ENCODE assay signal across 19 cellular contexts in genomic region chr9:136626066-136626725, GRCh38. TPM values are rescaled to one million over a fixed set of nuclear protein-coding genes. Genes with fewer than 3 reads are reported as not detected.
DNase-seq lines count a peak whose midpoint lies in the region; ATAC-seq and TF ChIP-seq lines count a peak whose summit lies in the region.
"Had no signal": no experiment of that assay in that cellular context is flagged by ENCODE, and none has a peak within 500 bp of the region (broad histone marks: within the 10 kb centered on the region; RNA-seq: fewer than 3 reads in every experiment).

No MANE protein-coding gene starts in this region.

- H3K27ac ChIP-seq in right atrium auricular region (peak overlapping the region in 1 of 2 donors; percentile 50), esophagus squamous epithelium (peak overlapping the region in 3 of 4 donors; percentile 62 to 90 (median 86)), vagina (peak overlapping the region; percentile 36)

- H3K27ac Mint-ChIP-seq in nephron (peak overlapping the region; percentile 78 to 93 (median 87)), immature natural killer cell (no peak overlapping the region)
- H3K27ac Mint-ChIP-seq: HFFc6 had no signal

- TF ChIP-seq CTCF in right atrium auricular region (IDR thresholded peaks at IDR 0.05): no peak
- TF ChIP-seq CTCF in esophagus squamous epithelium (IDR thresholded peaks at IDR 0.05): no peak
- TF ChIP-seq CTCF in nephron (IDR thresholded peaks at IDR 0.05; ENCODE audit: unreplicated experiment in 3 of 3): no peak
- no peak for TF ChIP-seq CTCF in vagina (IDR thresholded peaks at IDR 0.05)

- H3K4me3 ChIP-seq in right atrium auricular region (no peak overlapping the region), esophagus squamous epithelium (no peak overlapping the region), vagina (no peak overlapping the region)
- H3K4me3 ChIP-seq: skin epidermis had no signal

- peaks cover 19% of the 10 kb centered on the region for H3K4me1 Mint-ChIP-seq in nephron
- H3K4me1 Mint-ChIP-seq in immature natural killer cell: peaks cover 7 to 9% of the 10 kb centered on the region in 2 donors

- peaks cover 12% of the 10 kb centered on the region for H3K27me3 Mint-ChIP-seq in nephron (ENCODE audit: low read depth)
- peaks cover 2 to 6% (median 4%) of the 10 kb centered on the region in 3 donors for H3K27me3 Mint-ChIP-seq in immature natural killer cell (ENCODE audit: low read depth in 3 of 3)

- H3K4me3 Mint-ChIP-seq in nephron (peak overlapping the region in 1 of 3 experiments; percentile 52), immature natural killer cell (no peak overlapping the region)
- H3K4me3 Mint-ChIP-seq: activated T-cell treated with anti-CD3 and anti-CD28 coated beads, Interleukin-2, amount 50 U/mL, for 4 hours; HFFc6 had no signal

- WGBS in esophagus squamous epithelium, 2 donors: no CpG with 5 or more reads among the region's 30 CpGs

- no peaks in the 10 kb centered on the region for H3K36me3 ChIP-seq in right atrium auricular region
- H3K36me3 ChIP-seq in esophagus squamous epithelium: no peaks in the 10 kb centered on the region
- H3K36me3 ChIP-seq in vagina: no peaks in the 10 kb centered on the region

- H3K9me3 ChIP-seq in right atrium auricular region (no peaks in the 10 kb centered on the region), esophagus squamous epithelium (no peaks in the 10 kb centered on the region), vagina (no peaks in the 10 kb centered on the region)
- H3K9me3 ChIP-seq: SK-N-SH had no signal

- intact Hi-C loops in Right ventricle myocardium inferior (cut with DNase I): loop anchor here (5.0 kb wide), 1 partner anchor 84 kb away; no protein-coding TSS in a partner anchor
- intact Hi-C loops in esophagus squamous epithelium (cut with DNase I): loop anchor here (5.0 kb wide), 1 partner anchor 84 kb away; no protein-coding TSS in a partner anchor
- intact Hi-C loops in vagina (cut with DNase I): no loop called here

- TF ChIP-seq POLR2A in esophagus squamous epithelium (IDR thresholded peaks at IDR 0.05) (no peak), vagina (IDR thresholded peaks at IDR 0.05) (no peak)

- H3K36me3 Mint-ChIP-seq in nephron (ENCODE audit: low read depth): no peaks in the 10 kb centered on the region
- no peaks in the 10 kb centered on the region for H3K36me3 Mint-ChIP-seq in immature natural killer cell

- H3K9me3 Mint-ChIP-seq in nephron: no peaks in the 10 kb centered on the region
- H3K9me3 Mint-ChIP-seq in immature natural killer cell: no peaks in the 10 kb centered on the region
- H3K9me3 Mint-ChIP-seq: activated T-cell treated with anti-CD3 and anti-CD28 coated beads, Interleukin-2, amount 50 U/mL, for 4 hours; HFFc6 had no signal

- H3K27me3 ChIP-seq in right atrium auricular region (no peaks in the 10 kb centered on the region), esophagus squamous epithelium (no peaks in the 10 kb centered on the region), vagina (no peaks in the 10 kb centered on the region)

- DNase-seq in Right ventricle myocardium inferior (ENCODE audit: missing footprints) (no peak), right atrium auricular region (ENCODE audit: low spot score) (no peak), esophagus squamous epithelium (lab: John Stamatoyannopoulos, UW) (no peak), vagina (ENCODE audit: extremely low spot score in 2 of 2) (no peak), immature natural killer cell (no peak), germinal center (ENCODE audit: low spot score) (no peak)
- DNase-seq in stimulated activated naive CD4-positive, alpha-beta T cell treated with Interleukin-2 at 50 U/mL for 16 hours (lab: John Stamatoyannopoulos, UW): no peak
- DNase-seq: ACHN; activated CD4-positive, alpha-beta T cell treated with anti-CD3 and anti-CD28 coated beads, Interleukin-2, amount 50 U/mL, for 48 hours; activated T-cell treated with anti-CD3 and anti-CD28 coated beads, Interleukin-2, amount 50 U/mL, for 4 hours; cortex of kidney; HFFc6; midbrain; MM.1S; NCI-H2081; PC-3; SK-N-SH had no signal

- H3K4me1 ChIP-seq in right atrium auricular region: peaks cover 0 to 54% of the 10 kb centered on the region in 2 donors
- peaks cover 47 to 89% (median 68%) of the 10 kb centered on the region in 3 donors for H3K4me1 ChIP-seq in esophagus squamous epithelium
- H3K4me1 ChIP-seq in vagina: peaks cover 73% of the 10 kb centered on the region

- ATAC-seq in Right ventricle myocardium inferior: peak; percentile 49
- ATAC-seq: activated T-cell treated with anti-CD3 and anti-CD28 coated beads, Interleukin-2, amount 50 U/mL, for 4 hours had no signal

RNA-seq across cellular contexts. Expression of gene EGFL7, which starts 36.5 kb away (rescaled TPM):
- total RNA-seq in Right ventricle myocardium inferior (72.0 TPM), right atrium auricular region (100 to 1,000 TPM; 114 to 120 TPM), esophagus squamous epithelium (10 to 100 TPM in 2 of 4 donors, 1 to 10 TPM in 2; 5.2 to 41.2 (median 21.2) TPM), vagina (272 TPM)
- polyA plus RNA-seq in immature natural killer cell: 1 to 10 TPM in 1 of 3 donors, not detected in 2; 1.6 TPM

Comparison
In these comparisons a context has a peak if more than half of its experiments do, and no peak if none do; other contexts are left out.
1. H3K27ac Mint-ChIP-seq: peak in nephron (3 of 3); none in immature natural killer cell (0 of 6).